1 cellular context compared by ENCODE assay signal in the genomic region with DNA sequence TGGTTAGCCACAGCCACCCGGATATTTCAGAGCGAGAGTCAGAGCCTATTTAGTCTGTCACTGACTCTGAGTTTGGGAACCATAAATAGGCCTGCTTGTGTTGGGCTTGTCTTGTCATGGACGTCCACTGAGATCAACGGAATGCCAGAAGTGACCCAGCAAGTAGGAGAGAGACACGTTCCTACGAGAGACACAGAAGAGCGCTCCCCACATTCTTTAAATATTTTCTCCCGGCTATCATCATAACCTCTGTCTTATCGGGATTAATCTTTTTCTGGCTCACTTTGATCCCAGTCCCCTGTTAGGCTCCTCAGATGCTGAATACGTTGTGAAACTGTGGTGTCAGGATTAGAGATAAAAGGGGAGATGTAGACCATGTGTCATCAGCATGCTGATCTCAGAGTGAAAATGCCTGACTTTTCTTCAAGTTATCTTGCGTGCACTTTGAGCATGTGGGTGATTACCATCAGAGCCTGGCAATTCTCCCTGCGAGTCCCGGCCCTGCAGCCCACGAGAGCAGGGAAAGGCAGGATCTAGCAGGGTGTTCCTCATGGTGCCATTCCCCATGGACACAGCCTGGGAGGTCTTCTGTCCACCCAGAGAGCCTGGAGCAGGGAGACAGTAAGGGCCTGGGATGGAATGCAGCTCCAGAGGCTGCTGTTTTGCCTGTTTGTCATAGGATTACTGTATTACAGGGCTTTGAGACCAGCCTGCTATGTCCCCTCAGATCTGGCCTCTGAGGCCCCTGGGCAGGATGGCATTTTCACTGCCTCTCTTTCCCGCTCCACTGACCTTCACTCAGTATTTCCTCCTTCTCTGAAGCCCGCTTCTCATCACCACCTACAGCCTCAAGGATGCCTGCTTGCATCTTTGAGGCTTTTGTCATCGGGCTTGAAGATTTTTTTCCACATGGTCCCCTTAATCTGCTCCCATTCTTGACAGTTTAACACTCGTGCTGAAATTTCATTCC.
TF ChIP-seq lines count a peak whose summit lies in the region.

No MANE protein-coding gene starts in this region.

TF ChIP-seq in IMR-90, 13 proteins besides CTCF, POLR2A, EP300 and RAD21 (continued from another document):
- TF ChIP-seq, protein P1, sequence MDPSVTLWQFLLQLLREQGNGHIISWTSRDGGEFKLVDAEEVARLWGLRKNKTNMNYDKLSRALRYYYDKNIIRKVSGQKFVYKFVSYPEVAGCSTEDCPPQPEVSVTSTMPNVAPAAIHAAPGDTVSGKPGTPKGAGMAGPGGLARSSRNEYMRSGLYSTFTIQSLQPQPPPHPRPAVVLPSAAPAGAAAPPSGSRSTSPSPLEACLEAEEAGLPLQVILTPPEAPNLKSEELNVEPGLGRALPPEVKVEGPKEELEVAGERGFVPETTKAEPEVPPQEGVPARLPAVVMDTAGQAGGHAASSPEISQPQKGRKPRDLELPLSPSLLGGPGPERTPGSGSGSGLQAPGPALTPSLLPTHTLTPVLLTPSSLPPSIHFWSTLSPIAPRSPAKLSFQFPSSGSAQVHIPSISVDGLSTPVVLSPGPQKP (IDR thresholded peaks at IDR 0.05; ENCODE audit: borderline replicate concordance, low read depth, low read length): no peak
- TF ChIP-seq MAZ (IDR thresholded peaks at IDR 0.05; ENCODE audit: borderline replicate concordance, low read depth, low read length) (0 out of 2 replicates have a peak, but pooled peaks have one; percentile 4), CHD1 (IDR thresholded peaks at IDR 0.05; ENCODE audit: low read depth, low read length) (no peak), SMC3 (IDR thresholded peaks at IDR 0.05; ENCODE audit: low read depth, low read length) (no peak; the same call in 1 of the 2 replicates), MXI1 (IDR thresholded peaks at IDR 0.05; ENCODE audit: borderline replicate concordance, low read depth, low read length) (peak; percentile 82), NFE2L2 (IDR thresholded peaks at IDR 0.05; ENCODE audit: low read depth, low read length) (no peak), FOS (IDR thresholded peaks at IDR 0.05; ENCODE audit: low read depth, low read length) (no peak), CEBPB (IDR thresholded peaks at IDR 0.05; ENCODE audit: low read depth, low read length) (peak; percentile 90), RFX5 (IDR thresholded peaks at IDR 0.05; ENCODE audit: low read depth, low read length) (no peak)
- TF ChIP-seq, protein P2, sequence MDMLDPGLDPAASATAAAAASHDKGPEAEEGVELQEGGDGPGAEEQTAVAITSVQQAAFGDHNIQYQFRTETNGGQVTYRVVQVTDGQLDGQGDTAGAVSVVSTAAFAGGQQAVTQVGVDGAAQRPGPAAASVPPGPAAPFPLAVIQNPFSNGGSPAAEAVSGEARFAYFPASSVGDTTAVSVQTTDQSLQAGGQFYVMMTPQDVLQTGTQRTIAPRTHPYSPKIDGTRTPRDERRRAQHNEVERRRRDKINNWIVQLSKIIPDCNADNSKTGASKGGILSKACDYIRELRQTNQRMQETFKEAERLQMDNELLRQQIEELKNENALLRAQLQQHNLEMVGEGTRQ (IDR thresholded peaks at IDR 0.05; ENCODE audit: low read depth, low read length): no peak
